17 cellular contexts compared by ENCODE assay signal in the genomic region with DNA sequence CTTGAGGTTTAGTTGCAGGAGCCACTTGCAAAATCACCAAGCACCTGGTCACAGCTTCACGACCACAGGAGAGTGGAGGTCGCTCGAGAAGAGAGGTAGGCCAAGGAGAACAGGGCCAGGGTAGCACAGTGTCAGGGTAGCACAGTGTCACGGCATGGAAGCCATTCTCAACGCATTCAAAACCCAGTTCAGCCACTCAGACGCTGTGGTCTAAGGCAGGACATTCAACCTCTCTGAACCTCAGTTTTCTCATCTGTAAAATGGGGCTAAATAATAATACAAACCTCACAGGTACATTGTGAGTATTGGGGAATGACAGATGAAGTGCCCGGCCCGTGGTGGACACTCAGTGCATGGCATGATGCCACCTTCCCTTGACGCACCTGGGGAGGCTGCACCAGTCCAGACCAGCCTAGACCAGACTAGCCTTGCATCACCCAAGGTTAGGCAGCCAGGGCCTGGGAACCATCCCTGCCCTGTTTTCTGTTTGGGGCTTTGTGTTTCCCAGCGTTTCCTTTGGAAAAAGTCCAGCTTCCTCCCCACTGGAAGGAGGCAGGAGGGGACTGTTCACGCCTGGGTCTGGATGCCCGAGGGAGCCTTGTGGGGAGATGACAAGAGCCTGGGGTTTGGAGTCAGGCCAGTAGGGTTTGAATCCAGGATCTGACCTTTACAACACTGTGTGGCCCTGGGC. TPM values are rescaled to one million over a fixed set of nuclear protein-coding genes. Genes with fewer than 3 reads are reported as not detected.
DNase-seq lines count a peak whose midpoint lies in the region; ATAC-seq and TF ChIP-seq lines count a peak whose summit lies in the region.
"Had no signal": no experiment of that assay in that cellular context is flagged by ENCODE, and none has a peak within 500 bp of the region (broad histone marks: within the 10 kb centered on the region; RNA-seq: fewer than 3 reads in every experiment).

No MANE protein-coding gene starts in this region.

- H3K27me3 ChIP-seq in H7 (ENCODE audit: control insufficient read depth, insufficient read depth, low read length) (peaks cover 29% of the 10 kb centered on the region), SJCRH30 (no peaks in the 10 kb centered on the region)

- H3K9me3 Mint-ChIP-seq in stimulated activated naive CD8-positive, alpha-beta T cell treated with anti-CD3 and anti-CD28 coated beads, Interleukin-15, amount 100 ng/mL, for 72 hours, result no peaks in the 10 kb centered on the region

- ATAC-seq in esophagus mucosa (peak; percentile 65), GM18505 (IDR thresholded peaks at IDR 0.05; ENCODE audit: unreplicated experiment) (no peak)
- ATAC-seq in stimulated activated naive CD8-positive, alpha-beta T cell treated with anti-CD3 and anti-CD28 coated beads, Interleukin-15, amount 100 ng/mL, for 72 hours, result no peak
- ATAC-seq: Panc1 had no signal

- DNase-seq in A172 (ENCODE audit: low spot score) (peak; percentile 41), H7 (peak; percentile 7), SJCRH30 (peak; percentile 73 to 74), DMS153 (lab: John Stamatoyannopoulos, UW) (no peak)
- DNase-seq in stimulated activated naive CD8-positive, alpha-beta T cell treated with anti-CD3 and anti-CD28 coated beads, Interleukin-15, amount 100 ng/mL, for 72 hours, result no peak
- DNase-seq: ACHN, AML-193, DMS 273 treated with DMSO at 0.1 percent for 48 hours, Karpas-422, MV-4-11, NCI-H1417, NCI-H1930, NCI-H510A, SHP77 treated with DMSO at 0.1 percent for 48 hours had no signal

- H3K27ac Mint-ChIP-seq in stimulated activated naive CD8-positive, alpha-beta T cell treated with anti-CD3 and anti-CD28 coated beads, Interleukin-15, amount 100 ng/mL, for 72 hours, result no peak overlapping the region

- peaks cover 5% of the 10 kb centered on the region for H3K4me1 Mint-ChIP-seq in stimulated activated naive CD8-positive, alpha-beta T cell treated with anti-CD3 and anti-CD28 coated beads, Interleukin-15, amount 100 ng/mL, for 72 hours

- H3K9me3 ChIP-seq in SJCRH30 (replicated peaks), result no peaks in the 10 kb centered on the region

- no peak for TF ChIP-seq POLR2A in GM18505 (IDR thresholded peaks at IDR 0.05; ENCODE audit: borderline replicate concordance, extremely low read depth, insufficient read depth, insufficient read length)

- H3K4me3 ChIP-seq in H7 (ENCODE audit: insufficient read depth, low read depth, low read length) (no peak overlapping the region), SJCRH30 (no peak overlapping the region)

- H3K4me3 Mint-ChIP-seq in stimulated activated naive CD8-positive, alpha-beta T cell treated with anti-CD3 and anti-CD28 coated beads, Interleukin-15, amount 100 ng/mL, for 72 hours, result no peak overlapping the region

- H3K4me1 ChIP-seq in SJCRH30, result peaks cover 28% of the 10 kb centered on the region

- peaks cover 76% of the 10 kb centered on the region for H3K27me3 Mint-ChIP-seq in stimulated activated naive CD8-positive, alpha-beta T cell treated with anti-CD3 and anti-CD28 coated beads, Interleukin-15, amount 100 ng/mL, for 72 hours

- no peaks in the 10 kb centered on the region for H3K36me3 ChIP-seq in H7 (replicated peaks; ENCODE audit: control insufficient read depth, insufficient read depth, low read length)
- no peaks in the 10 kb centered on the region for H3K36me3 ChIP-seq in SJCRH30

- H3K27ac ChIP-seq in SJCRH30, result no peak overlapping the region

RNA-seq across cellular contexts. Expression of gene LMX1B, which starts 7.8 kb away (rescaled TPM):
- total RNA-seq in A172 (2014; rRNA removed; shearing (Covaris generic)), result 1.8 and 2.9 TPM in 2 replicates
- total RNA-seq in H7 (2014; rRNA removed; shearing (Covaris generic)), result 8.7 and 16.7 TPM in 2 replicates
- total RNA-seq in SJCRH30 (2014; rRNA removed; shearing (Covaris generic)), result 10.3 and 12.2 TPM in 2 replicates
- total RNA-seq in esophagus mucosa, result not detected

Comparison
In these comparisons a context has a peak if more than half of its experiments do, and no peak if none do; other contexts are left out.
1. DNase-seq: peak in A172 (single experiment), H7 (single experiment) and SJCRH30 (2 of 2); none in DMS153 (single experiment) and stimulated activated naive CD8-positive, alpha-beta T cell treated with anti-CD3 and anti-CD28 coated beads, Interleukin-15, amount 100 ng/mL, for 72 hours (0 of 2).